ENCODE assay signal across 8 cellular contexts in genomic region chr20:5863040-5863811, GRCh38. TPM values are rescaled to one million over a fixed set of nuclear protein-coding genes. Genes with fewer than 3 reads are reported as not detected.
DNase-seq lines count a peak whose midpoint lies in the region; ATAC-seq and TF ChIP-seq lines count a peak whose summit lies in the region.
"Had no signal": no experiment of that assay in that cellular context is flagged by ENCODE, and none has a peak within 500 bp of the region (broad histone marks: within the 10 kb centered on the region; RNA-seq: fewer than 3 reads in every experiment).

No MANE protein-coding gene starts in this region.

- H3K79me2 ChIP-seq in smooth muscle cell (ENCODE audit: low read depth): no peaks in the 10 kb centered on the region

- ATAC-seq in GM21723 (IDR thresholded peaks at IDR 0.05; ENCODE audit: unreplicated experiment): no peak

- peak overlapping the region; percentile 2 for H3K9ac ChIP-seq in smooth muscle cell (ENCODE audit: low read depth)

- H3K27ac ChIP-seq in SJSA1: peak overlapping the region; percentile 54
- peak overlapping the region; percentile 28 for H3K27ac ChIP-seq in smooth muscle cell (ENCODE audit: low read depth)
- no peak overlapping the region for H3K27ac ChIP-seq in esophagus muscularis mucosa (replicated peaks in 1 of 4)

- H3F3A ChIP-seq in smooth muscle cell (ENCODE audit: low read depth): no peaks in the 10 kb centered on the region

- WGBS in smooth muscle cell (ENCODE audit: low lambda C conversion rate): 60% methylated on average over 12 of the region's 12 CpGs
- WGBS in esophagus muscularis mucosa: 78% methylated on average over 8 of the region's 12 CpGs

- no peaks in the 10 kb centered on the region for H3K27me3 Mint-ChIP-seq in HFFc6 (ENCODE audit: insufficient read depth)

- no peak for TF ChIP-seq EP300 in esophagus muscularis mucosa (IDR thresholded peaks at IDR 0.05)

- H3K27ac Mint-ChIP-seq in HFFc6: peak overlapping the region; percentile 58

- no peaks in the 10 kb centered on the region for H3K36me3 ChIP-seq in SJSA1
- H3K36me3 ChIP-seq in smooth muscle cell (ENCODE audit: low read depth): no peaks in the 10 kb centered on the region
- peaks cover 0 to 3% (median 0%) of the 10 kb centered on the region in 4 donors for H3K36me3 ChIP-seq in esophagus muscularis mucosa

- H3K4me1 Mint-ChIP-seq in HFFc6 (ENCODE audit: low read depth): peaks cover 38% of the 10 kb centered on the region

- H3K9me3 ChIP-seq in SJSA1 (replicated peaks) (no peaks in the 10 kb centered on the region), smooth muscle cell (replicated peaks; ENCODE audit: low read depth) (no peaks in the 10 kb centered on the region), esophagus muscularis mucosa (no peaks in the 10 kb centered on the region)

- TF ChIP-seq CTCF in HFFc6 (IDR thresholded peaks at IDR 0.05) (no peak), foreskin fibroblast (IDR thresholded peaks at IDR 0.05; ENCODE audit: low read depth, low read length) (no peak), smooth muscle cell (IDR thresholded peaks at IDR 0.05; ENCODE audit: borderline replicate concordance, insufficient read depth, poor library complexity, severe bottlenecking) (no peak), esophagus muscularis mucosa (IDR thresholded peaks at IDR 0.05) (no peak)

- no peak for TF ChIP-seq POLR2A in esophagus muscularis mucosa (IDR thresholded peaks at IDR 0.05; ENCODE audit: low read depth)

- no peaks in the 10 kb centered on the region for H3K36me3 Mint-ChIP-seq in HFFc6 (ENCODE audit: low read depth)

- peaks cover 26% of the 10 kb centered on the region for H3K4me1 ChIP-seq in SJSA1 (replicated peaks)
- H3K4me1 ChIP-seq in smooth muscle cell (ENCODE audit: low read depth): no peaks in the 10 kb centered on the region
- H3K4me1 ChIP-seq in esophagus muscularis mucosa: peaks cover 27 to 39% (median 33%) of the 10 kb centered on the region in 4 donors

- peak overlapping the region; percentile 54 for H3K4me3 Mint-ChIP-seq in HFFc6

- H3K9me3 Mint-ChIP-seq in HFFc6: no peaks in the 10 kb centered on the region

- H3K27me3 ChIP-seq in SJSA1 (replicated peaks): no peaks in the 10 kb centered on the region
- no peaks in the 10 kb centered on the region for H3K27me3 ChIP-seq in smooth muscle cell (ENCODE audit: low read depth)
- H3K27me3 ChIP-seq in esophagus muscularis mucosa: no peaks in the 10 kb centered on the region

- peak overlapping the region; percentile 34 for H3K4me2 ChIP-seq in smooth muscle cell

- DNase-seq in HFFc6 (peak; percentile 55), SJSA1 (ENCODE audit: low read depth in 1 of 2, low spot score in 2 of 2) (peak; percentile 27 to 45), foreskin fibroblast (peak; percentile 54 to 64), smooth muscle cell (lab: John Stamatoyannopoulos, UW; ENCODE audit: unreplicated experiment) (no peak), DMS 273 treated with DMSO at 0.1 percent for 48 hours (lab: John Stamatoyannopoulos, UW) (no peak), esophagus muscularis mucosa (ENCODE audit: extremely low spot score) (no peak)

- no peaks in the 10 kb centered on the region for H4K20me1 ChIP-seq in smooth muscle cell (ENCODE audit: low read depth)

- H2AFZ ChIP-seq in smooth muscle cell (ENCODE audit: low read depth): no peak overlapping the region

- intact Hi-C loops in esophagus muscularis mucosa (cut with DNase I): no loop called here

- no peak overlapping the region for H3K4me3 ChIP-seq in SJSA1
- no peak overlapping the region for H3K4me3 ChIP-seq in foreskin fibroblast (ENCODE audit: low read depth in 1 of 2, low read length in 2 of 2)
- no peak overlapping the region for H3K4me3 ChIP-seq in smooth muscle cell
- no peak overlapping the region for H3K4me3 ChIP-seq in esophagus muscularis mucosa

RNA-seq across cellular contexts. Expression of gene CHGB, which starts 48.1 kb away (rescaled TPM):
- total RNA-seq in HFFc6 (2021; fragmentation: NEBNext Ultra II Directional; extraction: Animal tissue kit (Norgen Biotek cat#: 25700)): under 1 TPM in 1 of 6 experiments, not detected in 5; 0.08 TPM
- not detected in 2 replicates for total RNA-seq in SJSA1 (2014; rRNA removed; shearing (Covaris generic))
- total RNA-seq in smooth muscle cell: 0.18 TPM in 1 of 2 replicates, not detected in the other
- polyA plus RNA-seq in smooth muscle cell: 0.18 and 0.64 TPM in 2 replicates
- total RNA-seq in esophagus muscularis mucosa: 1 to 10 TPM in 2 of 4 donors, under 1 TPM in 2; 0.29 to 1.6 (median 0.95) TPM
- total RNA-seq: NCI-H460 had no signal

Comparison
In these comparisons a context has a peak if more than half of its experiments do, and no peak if none do; other contexts are left out.
1. DNase-seq: peak in HFFc6 (single experiment), SJSA1 (2 of 2) and foreskin fibroblast (2 of 2); none in smooth muscle cell (single experiment), DMS 273 treated with DMSO at 0.1 percent for 48 hours (single experiment) and esophagus muscularis mucosa (single experiment).
2. H3K27ac ChIP-seq: peak in SJSA1 (single experiment) and smooth muscle cell (single experiment); none in esophagus muscularis mucosa (0 of 4).